1 cellular context compared by ENCODE assay signal in the genomic region with DNA sequence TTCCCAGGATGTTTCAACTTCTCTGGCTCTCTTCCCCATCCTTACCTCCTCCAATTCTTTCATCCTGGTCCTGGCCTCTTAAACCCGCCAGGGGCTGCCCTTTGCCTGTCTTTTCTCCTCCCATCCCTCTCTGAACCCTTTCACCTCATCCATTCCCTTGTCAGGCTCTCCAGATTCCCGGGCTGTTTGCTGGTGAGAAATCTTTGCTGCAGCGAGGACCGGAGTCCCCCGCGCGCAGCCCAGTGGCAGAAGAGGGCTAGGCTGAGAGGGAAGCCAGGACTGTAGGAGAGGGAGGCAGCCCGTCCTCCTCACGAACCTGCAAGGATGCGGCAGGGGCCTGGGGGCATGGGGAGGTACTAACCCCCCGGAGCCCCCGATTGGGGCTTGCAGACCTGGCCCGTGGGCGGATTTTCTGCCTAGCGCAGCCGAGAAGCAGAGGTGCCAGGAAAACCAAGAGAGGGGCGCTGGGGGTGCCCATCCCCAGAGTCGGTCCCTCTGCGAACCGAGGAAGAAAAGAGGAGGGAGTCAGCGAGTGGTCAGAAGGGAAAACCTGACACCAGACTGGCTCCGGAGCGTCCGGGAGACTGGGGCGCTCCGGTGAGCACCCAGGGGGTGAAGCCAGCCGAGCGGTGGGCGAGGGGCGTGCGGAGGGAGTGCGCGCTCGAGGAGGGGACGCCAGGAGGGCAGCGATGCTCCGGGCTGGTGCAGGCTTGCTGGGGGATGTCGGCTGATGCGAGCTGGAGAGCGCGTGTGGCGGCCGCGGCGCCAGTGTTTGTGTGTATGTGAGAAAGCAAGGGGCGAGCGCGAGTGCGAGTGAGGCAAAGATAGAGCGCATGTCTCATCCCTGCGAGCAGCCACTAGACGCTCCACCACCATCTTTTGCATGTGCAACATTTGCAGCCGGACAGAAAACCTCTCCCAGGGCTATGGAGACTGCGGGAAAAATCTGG.
TF ChIP-seq lines count a peak whose summit lies in the region.

A gene (plus strand): TSS at position 242 of the 950 bp plus-strand sequence. CDS start 925 bp downstream, outside the sequence.

TF ChIP-seq in GM12878, 131 proteins besides CTCF, POLR2A, EP300 and RAD21 (continued from another document):
- TF ChIP-seq, protein P1, sequence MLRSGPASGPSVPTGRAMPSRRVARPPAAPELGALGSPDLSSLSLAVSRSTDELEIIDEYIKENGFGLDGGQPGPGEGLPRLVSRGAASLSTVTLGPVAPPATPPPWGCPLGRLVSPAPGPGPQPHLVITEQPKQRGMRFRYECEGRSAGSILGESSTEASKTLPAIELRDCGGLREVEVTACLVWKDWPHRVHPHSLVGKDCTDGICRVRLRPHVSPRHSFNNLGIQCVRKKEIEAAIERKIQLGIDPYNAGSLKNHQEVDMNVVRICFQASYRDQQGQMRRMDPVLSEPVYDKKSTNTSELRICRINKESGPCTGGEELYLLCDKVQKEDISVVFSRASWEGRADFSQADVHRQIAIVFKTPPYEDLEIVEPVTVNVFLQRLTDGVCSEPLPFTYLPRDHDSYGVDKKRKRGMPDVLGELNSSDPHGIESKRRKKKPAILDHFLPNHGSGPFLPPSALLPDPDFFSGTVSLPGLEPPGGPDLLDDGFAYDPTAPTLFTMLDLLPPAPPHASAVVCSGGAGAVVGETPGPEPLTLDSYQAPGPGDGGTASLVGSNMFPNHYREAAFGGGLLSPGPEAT (IDR thresholded peaks at IDR 0.05; ENCODE audit: low read depth): no peak
- TF ChIP-seq, protein P2, sequence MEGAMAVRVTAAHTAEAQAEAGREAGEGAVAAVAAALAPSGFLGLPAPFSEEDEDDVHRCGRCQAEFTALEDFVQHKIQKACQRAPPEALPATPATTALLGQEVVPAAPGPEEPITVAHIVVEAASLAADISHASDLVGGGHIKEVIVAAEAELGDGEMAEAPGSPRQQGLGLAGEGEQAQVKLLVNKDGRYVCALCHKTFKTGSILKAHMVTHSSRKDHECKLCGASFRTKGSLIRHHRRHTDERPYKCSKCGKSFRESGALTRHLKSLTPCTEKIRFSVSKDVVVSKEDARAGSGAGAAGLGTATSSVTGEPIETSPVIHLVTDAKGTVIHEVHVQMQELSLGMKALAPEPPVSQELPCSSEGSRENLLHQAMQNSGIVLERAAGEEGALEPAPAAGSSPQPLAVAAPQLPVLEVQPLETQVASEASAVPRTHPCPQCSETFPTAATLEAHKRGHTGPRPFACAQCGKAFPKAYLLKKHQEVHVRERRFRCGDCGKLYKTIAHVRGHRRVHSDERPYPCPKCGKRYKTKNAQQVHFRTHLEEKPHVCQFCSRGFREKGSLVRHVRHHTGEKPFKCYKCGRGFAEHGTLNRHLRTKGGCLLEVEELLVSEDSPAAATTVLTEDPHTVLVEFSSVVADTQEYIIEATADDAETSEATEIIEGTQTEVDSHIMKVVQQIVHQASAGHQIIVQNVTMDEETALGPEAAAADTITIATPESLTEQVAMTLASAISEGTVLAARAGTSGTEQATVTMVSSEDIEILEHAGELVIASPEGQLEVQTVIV (IDR thresholded peaks at IDR 0.05; ENCODE audit: borderline replicate concordance, partially characterized antibody): no peak
- TF ChIP-seq, protein P3, sequence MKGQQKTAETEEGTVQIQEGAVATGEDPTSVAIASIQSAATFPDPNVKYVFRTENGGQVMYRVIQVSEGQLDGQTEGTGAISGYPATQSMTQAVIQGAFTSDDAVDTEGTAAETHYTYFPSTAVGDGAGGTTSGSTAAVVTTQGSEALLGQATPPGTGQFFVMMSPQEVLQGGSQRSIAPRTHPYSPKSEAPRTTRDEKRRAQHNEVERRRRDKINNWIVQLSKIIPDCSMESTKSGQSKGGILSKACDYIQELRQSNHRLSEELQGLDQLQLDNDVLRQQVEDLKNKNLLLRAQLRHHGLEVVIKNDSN (IDR thresholded peaks at IDR 0.05; ENCODE audit: borderline replicate concordance, extremely low read length, insufficient read depth, low read depth, low read length): no peak
- TF ChIP-seq CHD2 (IDR thresholded peaks at IDR 0.05; ENCODE audit: borderline replicate concordance, low read depth, low read length): no peak
- no peak for TF ChIP-seq ZNF274 (IDR thresholded peaks at IDR 0.05; ENCODE audit: insufficient read depth, insufficient read length)
- no peak for TF ChIP-seq NRF1 (conservative IDR thresholded peaks at IDR 0.05; ENCODE audit: low read depth, low read length)
- no peak for TF ChIP-seq STAT1 (conservative IDR thresholded peaks at IDR 0.05)
